In the genomic region with DNA sequence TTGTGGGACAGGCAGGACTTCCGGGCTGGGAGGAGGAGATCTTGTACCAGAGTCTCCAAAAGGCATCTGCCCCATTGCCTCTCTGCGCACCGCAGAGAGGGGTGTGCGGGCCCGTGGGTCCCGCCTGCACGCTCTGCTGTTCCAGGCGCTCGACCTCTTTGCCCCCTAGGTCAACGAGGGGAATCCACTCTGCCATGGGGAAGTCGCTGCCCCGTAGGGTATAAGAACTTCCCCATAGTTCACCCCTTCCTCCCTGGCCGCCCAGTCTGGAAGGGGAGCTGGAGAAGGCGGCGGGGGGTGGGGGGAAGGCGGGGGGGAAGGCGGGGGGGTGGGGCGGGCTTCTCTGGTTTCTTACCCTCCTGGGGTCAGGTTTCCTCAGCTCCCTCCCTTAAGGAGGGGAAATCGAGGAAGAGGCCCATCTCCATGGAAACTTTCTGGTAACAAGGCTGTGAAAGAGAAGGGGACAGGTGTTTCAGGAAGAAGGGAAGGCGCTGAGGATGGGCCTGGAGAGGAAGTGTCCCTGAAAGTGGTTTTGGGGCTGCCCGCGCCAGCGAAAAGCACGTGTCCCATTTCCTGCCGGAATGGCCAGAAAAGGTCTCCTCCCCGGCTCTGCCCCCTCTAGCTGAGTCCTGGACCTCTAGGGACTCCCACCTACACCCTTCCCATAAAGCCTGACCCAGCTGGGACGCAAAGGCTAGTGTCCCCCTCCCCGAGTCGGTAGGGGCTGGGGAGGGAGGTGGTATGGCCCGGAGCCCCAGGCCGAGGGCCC, we compare ENCODE assay signal across 9 cellular contexts. TPM values are rescaled to one million over a fixed set of nuclear protein-coding genes. Genes with fewer than 3 reads are reported as not detected.
DNase-seq lines count a peak whose midpoint lies in the region; ATAC-seq and TF ChIP-seq lines count a peak whose summit lies in the region.
"Had no signal": no experiment of that assay in that cellular context is flagged by ENCODE, and none has a peak within 500 bp of the region (broad histone marks: within the 10 kb centered on the region; RNA-seq: fewer than 3 reads in every experiment).

No MANE protein-coding gene starts in this region.

- intact Hi-C loops in CD4-positive, alpha-beta memory T cell (cut with micrococcal nuclease), result no loop called here
- intact Hi-C loops in spleen (cut with DNase I; ENCODE audit: low total_unique reads), result no loop called here

- H3K4me3 ChIP-seq in CD4-positive, alpha-beta memory T cell (ENCODE audit: low read length in 2 of 2), result peak overlapping the region; percentile 34 to 56
- H3K4me3 ChIP-seq in esophagus (ENCODE audit: low read depth in 1 of 2, low read length in 2 of 2) (peak overlapping the region; percentile 41 to 48), spleen (peak overlapping the region; percentile 39 to 84 (median 52))

- peak overlapping the region in 2 of 7 donors; percentile 18 to 37 for H3K27ac Mint-ChIP-seq in CD4-positive, alpha-beta memory T cell

- no peak overlapping the region for H3K27ac ChIP-seq in CD4-positive, alpha-beta memory T cell (ENCODE audit: low read depth, low read length)
- H3K27ac ChIP-seq in esophagus (ENCODE audit: low read depth in 2 of 2, low read length in 1 of 2) (no peak overlapping the region), spleen (peak overlapping the region in 3 of 8 donors; percentile 40 to 52 (median 51))
- H3K27ac ChIP-seq: epithelial cell of prostate had no signal

- WGBS in esophagus, 2 donors, result 43 to 46% methylated on average over 29 to 31 of the region's 31 CpGs
- 25 to 38% (median 32%) methylated on average over 19 to 31 of the region's 31 CpGs for WGBS in spleen, 5 donors

- H3K9me3 Mint-ChIP-seq in CD4-positive, alpha-beta memory T cell, result no peaks in the 10 kb centered on the region

- POLR2A ChIA-PET in CD4-positive, alpha-beta memory T cell (lab: Charles Lee; ENCODE audit: partially characterized antibody), result interaction anchor here (0.9 to 1.3 kb wide), 2 partner anchors 285 to 286 kb away, joined by 4 to 5 read pairs; partner anchors contain the start of gene GSK3B

- TF ChIP-seq CTCF in spleen (IDR thresholded peaks at IDR 0.05 in 8 of 11, conservative IDR thresholded peaks at IDR 0.05 in 3 of 11), result no peak

- no peaks in the 10 kb centered on the region for H3K27me3 ChIP-seq in CD4-positive, alpha-beta memory T cell (ENCODE audit: insufficient read depth, low read length)
- no peaks in the 10 kb centered on the region for H3K27me3 ChIP-seq in esophagus (ENCODE audit: control insufficient read depth in 1 of 2, insufficient read depth in 2 of 2, low read length in 2 of 2)
- H3K27me3 ChIP-seq in spleen (replicated peaks in 1 of 7), result no peaks in the 10 kb centered on the region

- H3K4me3 Mint-ChIP-seq in CD4-positive, alpha-beta memory T cell, result peak overlapping the region; percentile 84 to 94 (median 90)

- ATAC-seq in GM19397 (IDR thresholded peaks at IDR 0.05; ENCODE audit: unreplicated experiment), result peak; percentile 20
- peak; percentile 33 for ATAC-seq in HG03460 (IDR thresholded peaks at IDR 0.05; ENCODE audit: unreplicated experiment)

- H3K27me3 Mint-ChIP-seq in CD4-positive, alpha-beta memory T cell, result peaks cover 0 to under 1% of the 10 kb centered on the region in 2 donors

- peaks cover 7 to 17% (median 12%) of the 10 kb centered on the region in 4 donors for H3K4me1 Mint-ChIP-seq in CD4-positive, alpha-beta memory T cell

- H3K36me3 ChIP-seq in CD4-positive, alpha-beta memory T cell (ENCODE audit: insufficient read depth, low read length), result no peaks in the 10 kb centered on the region
- H3K36me3 ChIP-seq in esophagus (ENCODE audit: control insufficient read depth in 2 of 2, insufficient read depth in 2 of 2, low read length in 1 of 2) (no peaks in the 10 kb centered on the region), spleen (no peaks in the 10 kb centered on the region)

- H3K4me1 ChIP-seq in CD4-positive, alpha-beta memory T cell (ENCODE audit: insufficient read depth, low read length), result peaks cover 7% of the 10 kb centered on the region
- H3K4me1 ChIP-seq in esophagus (ENCODE audit: control insufficient read depth in 2 of 2, insufficient read depth in 2 of 2, low read length in 1 of 2), result peaks cover 0 to 8% of the 10 kb centered on the region in 2 donors
- peaks cover 4 to 19% (median 14%) of the 10 kb centered on the region in 6 donors for H3K4me1 ChIP-seq in spleen

- CTCF ChIA-PET in CD4-positive, alpha-beta memory T cell (lab: Charles Lee; ENCODE audit: partially characterized antibody), result interaction anchor here (0.7 to 2.4 kb wide), 10 partner anchors 10 to 608 kb away, joined by 3 to 17 read pairs (median 4); partner anchors contain the start of genes GSK3B and LRRC58

- no peaks in the 10 kb centered on the region for H3K36me3 Mint-ChIP-seq in CD4-positive, alpha-beta memory T cell

- no peak for DNase-seq in CD4-positive, alpha-beta memory T cell
- DNase-seq in spleen (no peak), SK-N-DZ (ENCODE audit: low spot score) (no peak), NCI-H2081 treated with DMSO at 0.1 percent for 48 hours (lab: John Stamatoyannopoulos, UW) (no peak), OCI-M1 (lab: John Stamatoyannopoulos, UW) (no peak)

- H3K9me3 ChIP-seq in CD4-positive, alpha-beta memory T cell (ENCODE audit: control insufficient read depth in 1 of 2, low read length in 2 of 2), result no peaks in the 10 kb centered on the region
- no peaks in the 10 kb centered on the region for H3K9me3 ChIP-seq in esophagus (ENCODE audit: control insufficient read depth in 2 of 2, insufficient read depth in 1 of 2, low read depth in 1 of 2, low read length in 1 of 2)
- H3K9me3 ChIP-seq in spleen, result no peaks in the 10 kb centered on the region

- no peak for TF ChIP-seq POLR2A in spleen (IDR thresholded peaks at IDR 0.05)

RNA-seq across cellular contexts. Expression of gene NR1I2, which starts 27.5 kb away (rescaled TPM):
- total RNA-seq in CD4-positive, alpha-beta memory T cell, result under 1 TPM; 0.39 to 0.49 TPM
- polyA plus RNA-seq in CD4-positive, alpha-beta memory T cell, result under 1 TPM; 0.40 to 0.46 TPM
- polyA plus RNA-seq in esophagus, result under 1 TPM; 0.02 to 0.08 TPM
- total RNA-seq in spleen, result 1 to 10 TPM in 2 of 7 donors, under 1 TPM in 4, not detected in 1; 0.42 to 1.1 (median 0.65) TPM
- under 1 TPM; 0.26 to 0.64 (median 0.37) TPM for polyA plus RNA-seq in spleen
- polyA plus RNA-seq in SK-N-DZ (2014; cell fraction: cytosol; rRNA removed), result not detected in 2 replicates
- polyA plus RNA-seq in SK-N-DZ (2014; cell fraction: nucleus; rRNA removed), result not detected in 2 replicates
